ENCODE assay signal across 19 cellular contexts in genomic region chr4:37068580-37068979, GRCh38.
A peak's percentile ranks its signal among the peaks of the same experiment; 100 is the strongest.
DNase-seq lines count a peak whose midpoint lies in the region; ATAC-seq, FAIRE-seq and TF ChIP-seq lines count a peak whose summit lies in the region.
"Had no signal": no experiment of that assay in that cellular context is flagged by ENCODE, and none has a peak within 500 bp of the region (broad histone marks: within the 10 kb centered on the region; RNA-seq: fewer than 3 reads in every experiment).

No MANE protein-coding gene starts in this region.

- H4K20me1 ChIP-seq in neural progenitor cell (ENCODE audit: low read depth) = no peaks in the 10 kb centered on the region

- no peak for TF ChIP-seq POLR2A in Peyer's patch (IDR thresholded peaks at IDR 0.05)

- H3K9me3 ChIP-seq in neural progenitor cell (ENCODE audit: low read depth) (no peaks in the 10 kb centered on the region), Peyer's patch (no peaks in the 10 kb centered on the region), kidney (ENCODE audit: control insufficient read depth in 1 of 2, low read length in 2 of 2) (no peaks in the 10 kb centered on the region)
- H3K9me3 ChIP-seq: right atrium auricular region, suprapubic skin had no signal

- H3K27me3 ChIP-seq in neural progenitor cell (no peaks in the 10 kb centered on the region), Peyer's patch (no peaks in the 10 kb centered on the region)
- H3K27me3 ChIP-seq: right atrium auricular region, suprapubic skin had no signal

- H3K36me3 ChIP-seq in neural progenitor cell (no peaks in the 10 kb centered on the region), Peyer's patch (no peaks in the 10 kb centered on the region), kidney (ENCODE audit: control insufficient read depth in 1 of 2, insufficient read depth in 2 of 2, low read length in 2 of 2) (no peaks in the 10 kb centered on the region)
- H3K36me3 ChIP-seq: right atrium auricular region, suprapubic skin had no signal

- no peak overlapping the region for H3K4me2 ChIP-seq in neural progenitor cell

- intact Hi-C loops in kidney (cut with DNase I) = no loop called here

- CTCF ChIA-PET in WTC11 (lab: Charles Lee) = interaction anchor here (0.6 to 3.3 kb wide), 16 partner anchors 10 to 758 kb away, joined by 3 to 21 read pairs (median 4); partner anchors contain the start of gene PGM2

- no peaks in the 10 kb centered on the region for H3K36me3 Mint-ChIP-seq in WTC11
- H3K36me3 Mint-ChIP-seq in neural progenitor cell = no peaks in the 10 kb centered on the region
- H3K36me3 Mint-ChIP-seq in natural killer cell treated with Interleukin-12 subunit alpha and Interleukin-12 subunit beta and Interleukin-15 and Interleukin-18, amount 100 ng/mL, for 72 hours = no peaks in the 10 kb centered on the region
- H3K36me3 Mint-ChIP-seq: CD14-positive monocyte had no signal

- H3K9me3 Mint-ChIP-seq in WTC11 (peaks cover 7% of the 10 kb centered on the region), neural progenitor cell (no peaks in the 10 kb centered on the region)
- H3K9me3 Mint-ChIP-seq in natural killer cell treated with Interleukin-12 subunit alpha and Interleukin-12 subunit beta and Interleukin-15 and Interleukin-18, amount 100 ng/mL, for 72 hours = peaks cover 15% of the 10 kb centered on the region

- H3K27ac Mint-ChIP-seq in WTC11 = no peak overlapping the region
- H3K27ac Mint-ChIP-seq in neural progenitor cell = no peak overlapping the region
- no peak overlapping the region for H3K27ac Mint-ChIP-seq in natural killer cell treated with Interleukin-12 subunit alpha and Interleukin-12 subunit beta and Interleukin-15 and Interleukin-18, amount 100 ng/mL, for 72 hours
- H3K27ac Mint-ChIP-seq: activated naive CD4-positive, alpha-beta T cell treated with anti-CD3 and anti-CD28 coated beads for 36 hours; CD14-positive monocyte; HFFc6; T-helper 17 cell had no signal

- POLR2A ChIA-PET in WTC11 (lab: Charles Lee) = no interaction called here

- no peaks in the 10 kb centered on the region for H3K79me2 ChIP-seq in neural progenitor cell (ENCODE audit: low read depth)

- H3K27ac ChIP-seq in neural progenitor cell (no peak overlapping the region), Peyer's patch (no peak overlapping the region), kidney (ENCODE audit: low read depth in 2 of 2, low read length in 2 of 2) (no peak overlapping the region)
- H3K27ac ChIP-seq: right atrium auricular region, suprapubic skin had no signal

- H3K4me1 Mint-ChIP-seq in WTC11 (no peaks in the 10 kb centered on the region), neural progenitor cell (no peaks in the 10 kb centered on the region)
- peaks cover 5% of the 10 kb centered on the region in 2 donors for H3K4me1 Mint-ChIP-seq in natural killer cell treated with Interleukin-12 subunit alpha and Interleukin-12 subunit beta and Interleukin-15 and Interleukin-18, amount 100 ng/mL, for 72 hours (ENCODE audit: low read depth in 2 of 2)
- H3K4me1 Mint-ChIP-seq: CD14-positive monocyte had no signal

- H3K9ac ChIP-seq in neural progenitor cell (no peak overlapping the region), kidney (ENCODE audit: low read length in 2 of 2) (no peak overlapping the region)

- TF ChIP-seq CTCF in GM12865 (IDR thresholded peaks at IDR 0.05; ENCODE audit: insufficient read depth, low read depth, low read length, missing control alignments) (no peak), LNCaP clone FGC (IDR thresholded peaks at IDR 0.05; ENCODE audit: control insufficient read depth, extremely low read depth, insufficient read depth) (peak; percentile 20; the same call in 1 of the 2 replicates), WTC11 (IDR thresholded peaks at IDR 0.05) (0 out of 2 replicates have a peak, but pooled peaks have one; percentile 22), neural progenitor cell (IDR thresholded peaks at IDR 0.05) (peak; percentile 62), Peyer's patch (IDR thresholded peaks at IDR 0.05) (no peak), kidney (IDR thresholded peaks at IDR 0.05; ENCODE audit: borderline replicate concordance, extremely low read depth, insufficient read depth) (no peak)

- H3K4me3 ChIP-seq in GM12865 (ENCODE audit: low read depth, low read length) (no peak overlapping the region), LNCaP clone FGC (ENCODE audit: low read depth, low read length) (no peak overlapping the region), neural progenitor cell (no peak overlapping the region), Peyer's patch (no peak overlapping the region), kidney (ENCODE audit: low read length in 2 of 2) (no peak overlapping the region)
- H3K4me3 ChIP-seq: right atrium auricular region, suprapubic skin had no signal

- no peak for FAIRE-seq in kidney (lab: Jason Lieb, UNC)

- ATAC-seq in WTC11 = peak; percentile 97
- no peak for ATAC-seq in natural killer cell treated with Interleukin-12 subunit alpha and Interleukin-12 subunit beta and Interleukin-15 and Interleukin-18, amount 100 ng/mL, for 72 hours
- ATAC-seq: esophagus mucosa, T-helper 17 cell had no signal

- H3K4me3 Mint-ChIP-seq in WTC11 (no peak overlapping the region), neural progenitor cell (no peak overlapping the region)
- H3K4me3 Mint-ChIP-seq in natural killer cell treated with Interleukin-12 subunit alpha and Interleukin-12 subunit beta and Interleukin-15 and Interleukin-18, amount 100 ng/mL, for 72 hours = no peak overlapping the region
- H3K4me3 Mint-ChIP-seq: activated naive CD4-positive, alpha-beta T cell treated with anti-CD3 and anti-CD28 coated beads for 36 hours; CD14-positive monocyte; HFFc6; T-helper 17 cell had no signal

- H2AFZ ChIP-seq in neural progenitor cell (replicated peaks) = no peak overlapping the region

- peak; percentile 7 for DNase-seq in GM12865 (ENCODE audit: low read depth)
- DNase-seq in LNCaP clone FGC (ENCODE audit: low read depth) = no peak
- peak; percentile 68 for DNase-seq in WTC11 (ENCODE audit: low spot score)
- peak; percentile 59 for DNase-seq in neural progenitor cell (ENCODE audit: low spot score)
- no peak for DNase-seq in Peyer's patch
- no peak for DNase-seq in natural killer cell treated with Interleukin-12 subunit alpha and Interleukin-12 subunit beta and Interleukin-15 and Interleukin-18, amount 100 ng/mL, for 72 hours (ENCODE audit: low spot score)
- DNase-seq in kidney = no peak
- DNase-seq: activated CD4-positive, alpha-beta T cell treated with anti-CD3 and anti-CD28 coated beads for 1 hour; activated naive CD4-positive, alpha-beta T cell treated with anti-CD3 and anti-CD28 coated beads for 36 hours; DMS79 treated with DMSO at 0.1 percent for 48 hours; HFFc6; midbrain; NCI-H1694 treated with DMSO at 0.1 percent for 48 hours; NCI-H524 treated with DMSO at 0.1 percent for 48 hours; T-helper 17 cell had no signal

- H3K27me3 Mint-ChIP-seq in WTC11 (ENCODE audit: low read depth) (no peaks in the 10 kb centered on the region), neural progenitor cell (ENCODE audit: insufficient read depth, low read depth) (no peaks in the 10 kb centered on the region)
- H3K27me3 Mint-ChIP-seq in natural killer cell treated with Interleukin-12 subunit alpha and Interleukin-12 subunit beta and Interleukin-15 and Interleukin-18, amount 100 ng/mL, for 72 hours = no peaks in the 10 kb centered on the region
- H3K27me3 Mint-ChIP-seq: T-helper 17 cell had no signal

- H3K4me1 ChIP-seq in neural progenitor cell = no peaks in the 10 kb centered on the region
- no peaks in the 10 kb centered on the region for H3K4me1 ChIP-seq in Peyer's patch
- no peaks in the 10 kb centered on the region for H3K4me1 ChIP-seq in kidney (ENCODE audit: control insufficient read depth in 1 of 2, insufficient read depth in 1 of 2, low read depth in 1 of 2, low read length in 2 of 2)
- H3K4me1 ChIP-seq: right atrium auricular region, suprapubic skin had no signal

- H3F3A ChIP-seq in neural progenitor cell (ENCODE audit: low read depth) = no peaks in the 10 kb centered on the region

TF ChIP-seq in WTC11, 78 proteins besides CTCF, POLR2A, EP300 and RAD21 (continues in another document):
- no peak for TF ChIP-seq TP53 (CRISPR knock-in tag; IDR thresholded peaks at IDR 0.05)
- no peak for TF ChIP-seq ATF3 (CRISPR knock-in tag; conservative IDR thresholded peaks at IDR 0.05)
- TF ChIP-seq ZNF121 (CRISPR knock-in tag; IDR thresholded peaks at IDR 0.05) = no peak
- no peak for TF ChIP-seq ZNF281 (CRISPR knock-in tag; IDR thresholded peaks at IDR 0.05)
- TF ChIP-seq ZNF138 (CRISPR knock-in tag; conservative IDR thresholded peaks at IDR 0.05) = no peak
- TF ChIP-seq ESRRA (CRISPR knock-in tag; IDR thresholded peaks at IDR 0.05; ENCODE audit: borderline replicate concordance) = no peak
- no peak for TF ChIP-seq RORB (CRISPR knock-in tag; IDR thresholded peaks at IDR 0.05)
- TF ChIP-seq ZBTB21 (CRISPR knock-in tag; IDR thresholded peaks at IDR 0.05; ENCODE audit: borderline replicate concordance) = no peak

Comparison
In these comparisons a context has a peak if more than half of its experiments do, and no peak if none do; other contexts are left out.
1. DNase-seq: peak in GM12865 (single experiment), WTC11 (single experiment) and neural progenitor cell (single experiment); none in LNCaP clone FGC (single experiment), Peyer's patch (0 of 3), natural killer cell treated with Interleukin-12 subunit alpha and Interleukin-12 subunit beta and Interleukin-15 and Interleukin-18, amount 100 ng/mL, for 72 hours (single experiment) and kidney (single experiment).
2. CTCF ChIP-seq: peak in LNCaP clone FGC (single experiment), WTC11 (single experiment) and neural progenitor cell (single experiment); none in GM12865 (single experiment), Peyer's patch (0 of 6) and kidney (single experiment).